In the genomic region with DNA sequence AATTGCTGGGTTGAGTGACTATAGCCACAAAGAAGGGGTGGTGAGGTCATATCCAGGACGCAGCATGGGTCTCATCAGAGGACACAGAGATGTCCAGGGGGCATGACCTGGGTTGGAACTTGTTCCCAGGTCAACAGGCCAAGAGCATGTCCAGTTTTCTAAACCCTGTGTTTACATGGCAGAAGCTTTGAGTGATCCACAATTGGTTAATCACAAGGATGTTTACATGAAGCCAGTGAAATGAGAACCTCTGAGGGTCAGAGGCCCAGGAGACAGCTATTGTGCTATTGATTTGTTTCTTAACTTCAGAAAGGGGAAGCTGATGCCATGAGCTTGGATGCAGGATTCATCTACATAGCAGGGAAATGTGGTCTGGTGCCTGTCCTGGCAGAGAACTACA, we compare ENCODE assay signal across 16 cellular contexts.
"Had no signal": no experiment of that assay in that cellular context is flagged by ENCODE, and none has a peak within 500 bp of the region (broad histone marks: within the 10 kb centered on the region; RNA-seq: fewer than 3 reads in every experiment).

No MANE protein-coding gene starts in this region.

- H2AFZ ChIP-seq: hepatocyte had no signal

- H3K36me3 ChIP-seq: right atrium auricular region, stomach, thoracic aorta, transverse colon had no signal

- H3K4me3 ChIP-seq: hepatocyte, mucosa of descending colon, right atrium auricular region, stomach, thoracic aorta, transverse colon had no signal

- H3K9me3 ChIP-seq: mucosa of descending colon, right atrium auricular region, stomach, thoracic aorta, transverse colon had no signal

- H3K27ac ChIP-seq: foreskin keratinocyte, hepatocyte, right atrium auricular region, stomach, thoracic aorta, transverse colon had no signal

- H3K79me2 ChIP-seq: hepatocyte had no signal

- H3K4me1 ChIP-seq: foreskin keratinocyte, right atrium auricular region, stomach, transverse colon had no signal

- FAIRE-seq: small intestine had no signal

- DNase-seq: effector memory CD4-positive, alpha-beta T cell; foreskin keratinocyte; left colon; mammary epithelial cell; mucosa of descending colon; naive thymus-derived CD8-positive, alpha-beta T cell; posterior cingulate gyrus; small intestine; stimulated activated CD4-positive, alpha-beta T cell treated with anti-CD3 and anti-CD28 coated beads, Interleukin-12 subunit alpha, Interleukin-12 subunit beta, amount 100 ng/mL, for 4 hours; stimulated activated naive CD4-positive, alpha-beta T cell; stomach; substantia nigra; transverse colon had no signal

- H3K4me2 ChIP-seq: hepatocyte had no signal

- H3K27me3 ChIP-seq: right atrium auricular region, stomach, transverse colon had no signal

- ATAC-seq: foreskin keratinocyte; left colon; mucosa of descending colon; naive thymus-derived CD8-positive, alpha-beta T cell had no signal
